ENCODE assay signal across 8 cellular contexts in the genomic region with DNA sequence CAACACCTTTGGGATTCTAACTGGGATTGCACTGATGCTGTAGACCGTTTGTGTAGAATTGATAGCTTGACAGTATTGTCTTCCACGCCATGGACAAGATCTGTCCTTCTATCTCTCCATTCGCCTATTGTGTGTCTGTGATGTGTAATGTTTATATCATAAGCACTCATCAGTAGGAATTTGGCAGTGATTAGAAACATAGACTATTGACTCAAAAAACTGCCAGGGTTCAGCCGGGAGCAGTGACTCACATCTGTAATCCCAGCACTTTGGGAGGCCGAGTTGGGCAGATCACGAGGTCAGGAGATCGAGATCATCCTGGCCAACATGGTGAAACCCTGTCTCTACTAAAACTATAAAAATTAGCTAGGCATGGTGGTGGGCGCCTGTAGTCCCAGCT. TPM values are rescaled to one million over a fixed set of nuclear protein-coding genes. Genes with fewer than 3 reads are reported as not detected.
DNase-seq lines count a peak whose midpoint lies in the region; ATAC-seq and TF ChIP-seq lines count a peak whose summit lies in the region.
"Not testable (repeated sequence)": the region's sequence is repeated elsewhere in the genome, so short reads cannot be mapped to it uniquely, and the experiment has no call there.

No MANE protein-coding gene starts in this region.

- H3K27me3 Mint-ChIP-seq in T-helper 1 cell treated with Interleukin-12 subunit alpha and Interleukin-12 subunit beta and Interleukin-4 antibody, amounts not matched to agents 30 μg/mL and 1 μg/mL, for 36 hours (ENCODE audit: low read depth), result peaks cover 12% of the 10 kb centered on the region
- not testable (repeated sequence) for H3K27me3 Mint-ChIP-seq in activated naive CD8-positive, alpha-beta T cell; osteocyte (ENCODE audit: unreplicated experiment)

- H3K9me1 ChIP-seq in IMR-90 (ENCODE audit: insufficient read depth, low read length), result peaks cover 29% of the 10 kb centered on the region

- not testable (repeated sequence) for H3K56ac ChIP-seq in IMR-90 (ENCODE audit: extremely low read depth, insufficient read depth, low read length)

- H3K4me1 Mint-ChIP-seq in T-helper 1 cell treated with Interleukin-12 subunit alpha and Interleukin-12 subunit beta and Interleukin-4 antibody, amounts not matched to agents 30 μg/mL and 1 μg/mL, for 36 hours (ENCODE audit: low read depth), result peaks cover 37% of the 10 kb centered on the region
- peaks cover 84% of the 10 kb centered on the region for H3K4me1 Mint-ChIP-seq in activated naive CD8-positive, alpha-beta T cell (ENCODE audit: low read depth)
- peaks cover 47% of the 10 kb centered on the region for H3K4me1 Mint-ChIP-seq in osteocyte (ENCODE audit: unreplicated experiment)

- not testable (repeated sequence) for H3K9me3 ChIP-seq in IMR-90 (ENCODE audit: control insufficient read depth, insufficient read depth, low read length)

- peak; percentile 83 for DNase-seq in AG08395 (ENCODE audit: low spot score)
- DNase-seq in EH (ENCODE audit: low read depth), result peak; percentile 89
- DNase-seq in IMR-90, result peak; percentile 91
- DNase-seq in dermis blood vessel endothelial cell, result peak; percentile 33
- DNase-seq in foreskin keratinocyte, result peak in 1 of 2 donors; percentile 62
- DNase-seq in osteocyte (ENCODE audit: extremely low spot score, unreplicated experiment), result not testable (repeated sequence)

- peak; percentile 40 for ATAC-seq in IMR-90 (ENCODE audit: low read depth)
- peak; percentile 53 for ATAC-seq in foreskin keratinocyte

- peak overlapping the region; percentile 52 for H2AK9ac ChIP-seq in IMR-90 (replicated peaks; ENCODE audit: low read depth, low read length, poor library complexity)

- H2BK20ac ChIP-seq in IMR-90 (ENCODE audit: low read depth, low read length), result peak overlapping the region; percentile 18; the same call in 1 of the 2 replicates

- H2BK120ac ChIP-seq in IMR-90 (ENCODE audit: low read depth, low read length), result 0 out of 2 replicates have a peak overlapping the region, but pooled peaks have one; percentile 4

- peaks cover 16% of the 10 kb centered on the region for H4K20me1 ChIP-seq in IMR-90 (ENCODE audit: insufficient read depth, low read length)

- not testable (repeated sequence) for H3K27ac Mint-ChIP-seq in T-helper 1 cell treated with Interleukin-12 subunit alpha and Interleukin-12 subunit beta and Interleukin-4 antibody, amounts not matched to agents 30 μg/mL and 1 μg/mL, for 36 hours
- peak overlapping the region; percentile 28 for H3K27ac Mint-ChIP-seq in activated naive CD8-positive, alpha-beta T cell
- peak overlapping the region; percentile 56 for H3K27ac Mint-ChIP-seq in osteocyte (ENCODE audit: unreplicated experiment)

- intact Hi-C loops in IMR-90 (cut with micrococcal nuclease), result not testable (repeated sequence)

- BruUV-seq in IMR-90 (replicated peaks; lab: Mats Ljungman, UMichigan), result not testable (repeated sequence)

- not testable (repeated sequence) for H4K91ac ChIP-seq in IMR-90 (ENCODE audit: insufficient read depth, low read depth, low read length)

- H3K4ac ChIP-seq in IMR-90 (ENCODE audit: low read depth, low read length), result 0 out of 2 replicates have a peak overlapping the region, but pooled peaks have one; percentile 3

- in situ Hi-C loops in IMR-90 (cut with MboI; ENCODE audit: low sequenced_read_pairs), result not testable (repeated sequence)

- no CpG with 5 or more reads among the region's 8 CpGs for WGBS in IMR-90 (ENCODE audit: extremely low coverage in 2 of 2, insufficient read length in 1 of 2), 2 experiments

- H3K36me3 Mint-ChIP-seq in T-helper 1 cell treated with Interleukin-12 subunit alpha and Interleukin-12 subunit beta and Interleukin-4 antibody, amounts not matched to agents 30 μg/mL and 1 μg/mL, for 36 hours (ENCODE audit: low read depth); activated naive CD8-positive, alpha-beta T cell; osteocyte (ENCODE audit: unreplicated experiment): not testable (repeated sequence)

- TF ChIP-seq CTCF in IMR-90 (conservative IDR thresholded peaks at IDR 0.05; ENCODE audit: low read depth, low read length); foreskin keratinocyte (conservative IDR thresholded peaks at IDR 0.05); osteocyte (IDR thresholded peaks at IDR 0.05): not testable (repeated sequence)

- H3K4me1 ChIP-seq in IMR-90 (ENCODE audit: control insufficient read depth, insufficient read depth, low read length), result peaks cover 19% of the 10 kb centered on the region
- not testable (repeated sequence) for H3K4me1 ChIP-seq in foreskin keratinocyte

- not testable (repeated sequence) for H3K4me3 ChIP-seq in IMR-90 (ENCODE audit: insufficient read depth, low read depth, low read length)

- H3K4me3 Mint-ChIP-seq in T-helper 1 cell treated with Interleukin-12 subunit alpha and Interleukin-12 subunit beta and Interleukin-4 antibody, amounts not matched to agents 30 μg/mL and 1 μg/mL, for 36 hours, result peak overlapping the region; percentile 19
- H3K4me3 Mint-ChIP-seq in activated naive CD8-positive, alpha-beta T cell, result peak overlapping the region; percentile 67
- H3K4me3 Mint-ChIP-seq in osteocyte (ENCODE audit: unreplicated experiment), result not testable (repeated sequence)

- H3K36me3 ChIP-seq in IMR-90 (ENCODE audit: control insufficient read depth, insufficient read depth, low read length), result not testable (repeated sequence)

- peaks cover 40 to 58% of the 10 kb centered on the region in 2 experiments for H3K79me1 ChIP-seq in IMR-90 (ENCODE audit: low read depth in 1 of 2, low read length in 2 of 2)

- not testable (repeated sequence) for TF ChIP-seq RAD21 in IMR-90 (IDR thresholded peaks at IDR 0.05; ENCODE audit: low read length)

- CTCF ChIA-PET in IMR-90 (lab: Yijun Ruan, JAX), result interaction anchor here (0.6 kb wide), 1 partner anchor 177 kb away, joined by 3 read pairs; no protein-coding TSS in a partner anchor

- TF ChIP-seq POLR2A in IMR-90 (IDR thresholded peaks at IDR 0.05; ENCODE audit: low read depth, low read length), result not testable (repeated sequence)

- not testable (repeated sequence) for H3K27ac ChIP-seq in IMR-90 (ENCODE audit: insufficient read depth, low read length); foreskin keratinocyte

- peak overlapping the region; percentile 23; the same call in 1 of the 3 replicates for H2BK15ac ChIP-seq in IMR-90 (ENCODE audit: low read depth, low read length)

- H2AFZ ChIP-seq in IMR-90 (replicated peaks; ENCODE audit: low read length, poor library complexity), result not testable (repeated sequence)

- 0 out of 2 replicates have a peak overlapping the region, but pooled peaks have one; percentile 13 for H3K23ac ChIP-seq in IMR-90 (ENCODE audit: low read depth, low read length)

- peak overlapping the region; percentile 47 for H3K18ac ChIP-seq in IMR-90 (ENCODE audit: low read depth, low read length)

- peak overlapping the region; percentile 18 for H2AK5ac ChIP-seq in IMR-90 (ENCODE audit: low read depth, low read length)

- dilution Hi-C loops in IMR-90 (cut with HindIII; ENCODE audit: low sequenced_read_pairs, unreplicated experiment), result not testable (repeated sequence)

- H3K27me3 ChIP-seq in IMR-90 (ENCODE audit: control insufficient read depth, insufficient read depth, low read length); foreskin keratinocyte: not testable (repeated sequence)

- POLR2A ChIA-PET in IMR-90 (lab: Charles Lee; ENCODE audit: unreplicated experiment), result not testable (repeated sequence)

- H3K14ac ChIP-seq in IMR-90 (replicated peaks; ENCODE audit: low read depth, low read length), result not testable (repeated sequence)

- H4K8ac ChIP-seq in IMR-90 (ENCODE audit: low read depth in 2 of 2, low read length in 2 of 2), result peak overlapping the region in 1 of 2 experiments; percentile 4; a peak in 1 of 4 replicates

- H3K4me2 ChIP-seq in IMR-90 (ENCODE audit: low read depth, low read length), result peak overlapping the region; percentile 9; the same call in 1 of the 2 replicates

- not testable (repeated sequence) for H4K5ac ChIP-seq in IMR-90 (ENCODE audit: low read depth, low read length)

- not testable (repeated sequence) for H3K9ac ChIP-seq in IMR-90 (ENCODE audit: low read depth, low read length)

- H3K9me3 Mint-ChIP-seq in T-helper 1 cell treated with Interleukin-12 subunit alpha and Interleukin-12 subunit beta and Interleukin-4 antibody, amounts not matched to agents 30 μg/mL and 1 μg/mL, for 36 hours; activated naive CD8-positive, alpha-beta T cell (ENCODE audit: low read depth); osteocyte (ENCODE audit: unreplicated experiment): not testable (repeated sequence)

- H2BK5ac ChIP-seq in IMR-90 (ENCODE audit: low read depth, low read length, poor library complexity, severe bottlenecking), result peak overlapping the region; percentile 28

TF ChIP-seq in IMR-90, 13 proteins besides CTCF, POLR2A, EP300 and RAD21:
- TF ChIP-seq FOS (IDR thresholded peaks at IDR 0.05; ENCODE audit: low read depth, low read length), result 0 out of 2 replicates have a peak, but pooled peaks have one; percentile 31
- TF ChIP-seq USF2 (IDR thresholded peaks at IDR 0.05; ENCODE audit: low read depth, low read length), result peak; percentile 28; the same call in 1 of the 2 replicates

RNA-seq across cellular contexts. Expression of gene RIN3, which starts 22.6 kb away (rescaled TPM):
- total RNA-seq in IMR-90 (2012; rRNA removed) (2.2 and 2.5 TPM in 2 replicates), dermis blood vessel endothelial cell (7.7 and 11.1 TPM in 2 replicates), foreskin keratinocyte (7.3 and 9.8 TPM in 2 replicates), osteocyte (26.7 and 31.3 TPM in 2 replicates)
- polyA plus RNA-seq in IMR-90 (2012; rRNA removed) (11.1 and 11.6 TPM in 2 replicates), foreskin keratinocyte (8.4 and 11.9 TPM in 2 replicates)
- 8.9 and 13.9 TPM in 2 replicates for polyA plus RNA-seq in IMR-90 (2012; cell fraction: cytosol; rRNA removed)
- 10.8 and 19.9 TPM in 2 replicates for polyA plus RNA-seq in IMR-90 (2012; cell fraction: nucleus; rRNA removed; ENCODE audit: low replicate concordance)
